In genomic region chr15:31696516-31696915, GRCh38 we compare ENCODE assay signal across 5 cellular contexts.
DNase-seq lines count a peak whose midpoint lies in the region; ATAC-seq, FAIRE-seq and TF ChIP-seq lines count a peak whose summit lies in the region.
"Not testable (repeated sequence)": the region's sequence is repeated elsewhere in the genome, so short reads cannot be mapped to it uniquely, and the experiment has no call there.

No MANE protein-coding gene starts in this region.

- WGBS in GM12878 (ENCODE audit: insufficient coverage, insufficient replicate concordance, low lambda C conversion rate, missing lambda C conversion rate) = no CpG with 5 or more reads among the region's 5 CpGs

- H2AFZ ChIP-seq in OCI-LY3 (ENCODE audit: low read depth, low read length); GM12878 (ENCODE audit: control insufficient read depth, low read depth, low read length): not testable (repeated sequence)

- not testable (repeated sequence) for H3K36me3 ChIP-seq in OCI-LY3 (replicated peaks; ENCODE audit: low read depth, low read length); GM12878 (ENCODE audit: control insufficient read depth in 2 of 2, insufficient read depth in 2 of 2, low read length in 1 of 2)

- DNase-seq in ELR (ENCODE audit: low read depth) (peak; percentile 0), fibroblast of mammary gland (ENCODE audit: low read depth) (peak; percentile 0)
- DNase-seq in GM12878 (ENCODE audit: low read depth, low spot score) = not testable (repeated sequence)

- ATAC-seq in GM18907 (IDR thresholded peaks at IDR 0.05; ENCODE audit: unreplicated experiment) = peak; percentile 54
- peak; percentile 86 for ATAC-seq in GM12878

- not testable (repeated sequence) for H4K20me1 ChIP-seq in OCI-LY3 (ENCODE audit: insufficient read depth, low read length); GM12878 (ENCODE audit: control insufficient read depth, insufficient read depth)

- H3K9me3 ChIP-seq in OCI-LY3 (ENCODE audit: insufficient read depth, low read length); GM12878 (replicated peaks; ENCODE audit: control insufficient read depth, insufficient read depth, low read length): not testable (repeated sequence)

- TF ChIP-seq CTCF in OCI-LY3 (IDR thresholded peaks at IDR 0.05; ENCODE audit: low read depth, low read length); GM12878 (IDR thresholded peaks at IDR 0.05 in 2 of 3, conservative IDR thresholded peaks at IDR 0.05 in 1 of 3; ENCODE audit: control insufficient read depth in 2 of 3, extremely low read depth in 1 of 3, insufficient read depth in 1 of 3, low read depth in 3 of 3, low read length in 3 of 3); fibroblast of mammary gland (conservative IDR thresholded peaks at IDR 0.05; ENCODE audit: control insufficient read depth, insufficient read depth, low read depth, low read length): not testable (repeated sequence)

- in situ Hi-C loops in GM12878 (cut with MboI) = not testable (repeated sequence)

- H3K4me1 ChIP-seq in OCI-LY3 (ENCODE audit: low read length); GM12878 (ENCODE audit: control insufficient read depth, insufficient read depth, low read length): not testable (repeated sequence)

- not testable (repeated sequence) for H3K27me3 ChIP-seq in OCI-LY3 (ENCODE audit: low read depth, low read length); GM12878 (replicated peaks in 1 of 2; ENCODE audit: control insufficient read depth in 2 of 2, insufficient read depth in 2 of 2, low read length in 1 of 2)

- not testable (repeated sequence) for H3K27ac ChIP-seq in OCI-LY3 (ENCODE audit: low read length); GM12878 (ENCODE audit: control insufficient read depth, insufficient read depth)

- not testable (repeated sequence) for TF ChIP-seq RAD21 in GM12878 (IDR thresholded peaks at IDR 0.05; ENCODE audit: insufficient read depth, low read depth, low read length)

- TF ChIP-seq EP300 in GM12878 (IDR thresholded peaks at IDR 0.05; ENCODE audit: borderline replicate concordance in 1 of 2, control insufficient read depth in 1 of 2, low read depth in 2 of 2, low read length in 2 of 2) = not testable (repeated sequence)

- RAD21 ChIA-PET in GM12878 (lab: Charles Lee; ENCODE audit: unreplicated experiment) = not testable (repeated sequence)

- not testable (repeated sequence) for BruUV-seq in GM12878 (replicated peaks; lab: Mats Ljungman, UMichigan)

- FAIRE-seq in GM12878 (lab: Jason Lieb, UNC) = not testable (repeated sequence)

- H3K4me3 ChIP-seq in OCI-LY3 (ENCODE audit: low read length); GM12878; fibroblast of mammary gland (ENCODE audit: control insufficient read depth, low read depth, low read length): not testable (repeated sequence)

- SMC1A ChIA-PET in GM12878 (lab: Charles Lee; ENCODE audit: uncharacterized antibody, unreplicated experiment) = not testable (repeated sequence)

- not testable (repeated sequence) for TF ChIP-seq POLR2A in GM12878 (IDR thresholded peaks at IDR 0.05; ENCODE audit: low read depth, low read length)

- not testable (repeated sequence) for H3K79me2 ChIP-seq in OCI-LY3 (ENCODE audit: low read length); GM12878 (ENCODE audit: control insufficient read depth, insufficient read depth, low read length)

- CTCF ChIA-PET in GM12878 (lab: Yijun Ruan, JAX) = not testable (repeated sequence)

- POLR2A ChIA-PET in GM12878 (lab: Charles Lee) = not testable (repeated sequence)

- not testable (repeated sequence) for H3K9ac ChIP-seq in OCI-LY3 (ENCODE audit: low read length); GM12878 (ENCODE audit: control insufficient read depth, insufficient read depth, low read length)

- intact Hi-C loops in GM12878 (cut with micrococcal nuclease; ENCODE audit: unreplicated experiment) = not testable (repeated sequence)

- peak overlapping the region; percentile 22; the same call in 1 of the 2 replicates for H3K4me2 ChIP-seq in OCI-LY3 (ENCODE audit: low read length)
- not testable (repeated sequence) for H3K4me2 ChIP-seq in GM12878 (ENCODE audit: control insufficient read depth, insufficient read depth)
